Comparison of ENCODE assay signal across 1 cellular context in the genomic region with DNA sequence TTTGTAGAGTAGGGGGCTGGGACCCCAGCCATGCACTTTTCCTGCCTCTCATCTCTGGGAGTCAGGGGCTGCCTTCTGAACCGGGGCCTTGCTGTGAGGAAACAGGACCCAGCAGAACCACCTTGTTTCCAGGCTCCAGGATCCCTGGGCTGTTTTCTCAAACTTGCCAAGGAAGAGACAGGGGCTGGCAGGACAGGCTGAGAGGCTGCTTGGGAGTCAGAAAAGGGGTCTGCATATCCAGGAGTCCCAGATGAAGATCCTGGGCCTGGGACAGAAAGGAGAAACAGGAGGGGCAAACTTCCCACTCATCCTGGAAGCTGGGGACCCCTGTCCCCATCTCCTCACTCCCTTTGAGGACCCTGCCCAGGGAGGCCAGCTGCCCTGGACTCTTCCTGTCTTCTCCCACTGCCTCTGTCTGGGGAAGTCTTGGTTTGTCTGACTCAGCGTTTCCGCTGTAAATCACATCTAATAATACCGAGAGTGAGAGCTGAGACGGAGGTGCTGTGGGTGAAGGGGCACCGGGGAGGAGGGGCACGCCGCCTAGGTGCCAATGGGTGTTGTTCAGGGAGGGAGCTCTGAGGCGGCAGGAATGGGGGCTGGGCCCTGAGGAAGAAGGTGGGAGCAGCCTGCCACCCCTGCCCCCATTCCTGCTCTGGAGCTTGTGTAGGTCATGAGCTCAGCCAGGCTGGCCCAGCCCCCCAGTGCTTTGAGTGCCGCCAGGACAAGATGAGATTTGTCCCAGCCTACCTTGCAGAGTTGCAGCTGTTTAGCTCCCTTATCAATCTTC.
TF ChIP-seq lines count a peak whose summit lies in the region.

No MANE protein-coding gene starts in this region.

TF ChIP-seq in K562, 482 proteins besides CTCF, POLR2A, EP300 and RAD21 (continued from another document):
- TF ChIP-seq, protein P1, sequence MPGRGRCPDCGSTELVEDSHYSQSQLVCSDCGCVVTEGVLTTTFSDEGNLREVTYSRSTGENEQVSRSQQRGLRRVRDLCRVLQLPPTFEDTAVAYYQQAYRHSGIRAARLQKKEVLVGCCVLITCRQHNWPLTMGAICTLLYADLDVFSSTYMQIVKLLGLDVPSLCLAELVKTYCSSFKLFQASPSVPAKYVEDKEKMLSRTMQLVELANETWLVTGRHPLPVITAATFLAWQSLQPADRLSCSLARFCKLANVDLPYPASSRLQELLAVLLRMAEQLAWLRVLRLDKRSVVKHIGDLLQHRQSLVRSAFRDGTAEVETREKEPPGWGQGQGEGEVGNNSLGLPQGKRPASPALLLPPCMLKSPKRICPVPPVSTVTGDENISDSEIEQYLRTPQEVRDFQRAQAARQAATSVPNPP (IDR thresholded peaks at IDR 0.05; ENCODE audit: borderline replicate concordance, insufficient read depth, insufficient read length): no peak
- TF ChIP-seq, protein P2, sequence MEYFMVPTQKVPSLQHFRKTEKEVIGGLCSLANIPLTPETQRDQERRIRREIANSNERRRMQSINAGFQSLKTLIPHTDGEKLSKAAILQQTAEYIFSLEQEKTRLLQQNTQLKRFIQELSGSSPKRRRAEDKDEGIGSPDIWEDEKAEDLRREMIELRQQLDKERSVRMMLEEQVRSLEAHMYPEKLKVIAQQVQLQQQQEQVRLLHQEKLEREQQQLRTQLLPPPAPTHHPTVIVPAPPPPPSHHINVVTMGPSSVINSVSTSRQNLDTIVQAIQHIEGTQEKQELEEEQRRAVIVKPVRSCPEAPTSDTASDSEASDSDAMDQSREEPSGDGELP (CRISPR knock-in tag; IDR thresholded peaks at IDR 0.05; ENCODE audit: borderline replicate concordance): peak; percentile 28; the same call in 1 of the 2 replicates
- no peak for TF ChIP-seq GTF2F1 (IDR thresholded peaks at IDR 0.05; ENCODE audit: low read depth, low read length)
- TF ChIP-seq RHOXF2B (CRISPR knock-in tag; conservative IDR thresholded peaks at IDR 0.05): no peak
- TF ChIP-seq, protein P3, sequence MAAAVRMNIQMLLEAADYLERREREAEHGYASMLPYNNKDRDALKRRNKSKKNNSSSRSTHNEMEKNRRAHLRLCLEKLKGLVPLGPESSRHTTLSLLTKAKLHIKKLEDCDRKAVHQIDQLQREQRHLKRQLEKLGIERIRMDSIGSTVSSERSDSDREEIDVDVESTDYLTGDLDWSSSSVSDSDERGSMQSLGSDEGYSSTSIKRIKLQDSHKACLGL (CRISPR knock-in tag; IDR thresholded peaks at IDR 0.05; ENCODE audit: borderline replicate concordance, poor library complexity, severe bottlenecking): no peak
- TF ChIP-seq, protein P4, sequence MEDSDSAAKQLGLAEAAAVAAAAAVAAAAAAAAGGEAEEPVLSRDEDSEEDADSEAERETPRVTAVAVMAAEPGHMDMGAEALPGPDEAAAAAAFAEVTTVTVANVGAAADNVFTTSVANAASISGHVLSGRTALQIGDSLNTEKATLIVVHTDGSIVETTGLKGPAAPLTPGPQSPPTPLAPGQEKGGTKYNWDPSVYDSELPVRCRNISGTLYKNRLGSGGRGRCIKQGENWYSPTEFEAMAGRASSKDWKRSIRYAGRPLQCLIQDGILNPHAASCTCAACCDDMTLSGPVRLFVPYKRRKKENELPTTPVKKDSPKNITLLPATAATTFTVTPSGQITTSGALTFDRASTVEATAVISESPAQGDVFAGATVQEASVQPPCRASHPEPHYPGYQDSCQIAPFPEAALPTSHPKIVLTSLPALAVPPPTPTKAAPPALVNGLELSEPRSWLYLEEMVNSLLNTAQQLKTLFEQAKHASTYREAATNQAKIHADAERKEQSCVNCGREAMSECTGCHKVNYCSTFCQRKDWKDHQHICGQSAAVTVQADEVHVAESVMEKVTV (CRISPR knock-in tag; IDR thresholded peaks at IDR 0.05): no peak
